2 cellular contexts compared by ENCODE assay signal in genomic region chr1:77831976-77832695, GRCh38.
TF ChIP-seq lines count a peak whose summit lies in the region.

No MANE protein-coding gene starts in this region.

TF ChIP-seq in HEK293, 187 proteins besides CTCF, POLR2A, EP300 and RAD21:
- TF ChIP-seq, protein P1, sequence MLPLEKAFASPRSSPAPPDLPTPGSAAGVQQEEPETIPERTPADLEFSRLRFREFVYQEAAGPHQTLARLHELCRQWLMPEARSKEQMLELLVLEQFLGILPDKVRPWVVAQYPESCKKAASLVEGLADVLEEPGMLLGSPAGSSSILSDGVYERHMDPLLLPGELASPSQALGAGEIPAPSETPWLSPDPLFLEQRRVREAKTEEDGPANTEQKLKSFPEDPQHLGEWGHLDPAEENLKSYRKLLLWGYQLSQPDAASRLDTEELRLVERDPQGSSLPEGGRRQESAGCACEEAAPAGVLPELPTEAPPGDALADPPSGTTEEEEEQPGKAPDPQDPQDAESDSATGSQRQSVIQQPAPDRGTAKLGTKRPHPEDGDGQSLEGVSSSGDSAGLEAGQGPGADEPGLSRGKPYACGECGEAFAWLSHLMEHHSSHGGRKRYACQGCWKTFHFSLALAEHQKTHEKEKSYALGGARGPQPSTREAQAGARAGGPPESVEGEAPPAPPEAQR (tag by site-specific recombination; IDR thresholded peaks at IDR 0.05), result no peak
- TF ChIP-seq ZNF174 (tag by site-specific recombination; IDR thresholded peaks at IDR 0.05), result no peak
- peak; percentile 77 for TF ChIP-seq SP7 (tag by site-specific recombination; IDR thresholded peaks at IDR 0.05)

TF ChIP-seq in K562, 482 proteins besides CTCF, POLR2A, EP300 and RAD21 (continued from another document):
- TF ChIP-seq CREBBP (IDR thresholded peaks at IDR 0.05; ENCODE audit: low read depth, low read length) (no peak), USF1 (CRISPR knock-in tag; IDR thresholded peaks at IDR 0.05) (no peak), NCOA2 (IDR thresholded peaks at IDR 0.05; ENCODE audit: partially characterized antibody in 2 of 2) (no peak), NR2F6 (CRISPR knock-in tag; IDR thresholded peaks at IDR 0.05) (no peak), KLF1 (tag; IDR thresholded peaks at IDR 0.05) (no peak), ZNF699 (CRISPR knock-in tag; IDR thresholded peaks at IDR 0.05; ENCODE audit: insufficient replicate concordance) (no peak), ZNF316 (IDR thresholded peaks at IDR 0.05) (no peak), ID3 (CRISPR knock-in tag; IDR thresholded peaks at IDR 0.05) (no peak), ID3 (tag; IDR thresholded peaks at IDR 0.05) (no peak), KHSRP (IDR thresholded peaks at IDR 0.05) (no peak), ZNF184 (CRISPR knock-in tag; IDR thresholded peaks at IDR 0.05) (no peak), E2F5 (CRISPR knock-in tag; IDR thresholded peaks at IDR 0.05) (no peak), ZNF277 (CRISPR knock-in tag; IDR thresholded peaks at IDR 0.05; ENCODE audit: borderline replicate concordance) (no peak), FOXP1 (CRISPR knock-in tag; IDR thresholded peaks at IDR 0.05) (no peak), RBFOX2 (IDR thresholded peaks at IDR 0.05; ENCODE audit: low read depth, low read length) (no peak)
- TF ChIP-seq, protein P2, sequence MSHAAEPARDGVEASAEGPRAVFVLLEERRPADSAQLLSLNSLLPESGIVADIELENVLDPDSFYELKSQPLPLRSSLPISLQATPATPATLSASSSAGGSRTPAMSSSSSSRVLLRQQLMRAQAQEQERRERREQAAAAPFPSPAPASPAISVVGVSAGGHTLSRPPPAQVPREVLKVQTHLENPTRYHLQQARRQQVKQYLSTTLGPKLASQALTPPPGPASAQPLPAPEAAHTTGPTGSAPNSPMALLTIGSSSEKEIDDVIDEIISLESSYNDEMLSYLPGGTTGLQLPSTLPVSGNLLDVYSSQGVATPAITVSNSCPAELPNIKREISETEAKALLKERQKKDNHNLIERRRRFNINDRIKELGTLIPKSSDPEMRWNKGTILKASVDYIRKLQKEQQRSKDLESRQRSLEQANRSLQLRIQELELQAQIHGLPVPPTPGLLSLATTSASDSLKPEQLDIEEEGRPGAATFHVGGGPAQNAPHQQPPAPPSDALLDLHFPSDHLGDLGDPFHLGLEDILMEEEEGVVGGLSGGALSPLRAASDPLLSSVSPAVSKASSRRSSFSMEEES (CRISPR knock-in tag; IDR thresholded peaks at IDR 0.05), result no peak
- TF ChIP-seq, protein P3, sequence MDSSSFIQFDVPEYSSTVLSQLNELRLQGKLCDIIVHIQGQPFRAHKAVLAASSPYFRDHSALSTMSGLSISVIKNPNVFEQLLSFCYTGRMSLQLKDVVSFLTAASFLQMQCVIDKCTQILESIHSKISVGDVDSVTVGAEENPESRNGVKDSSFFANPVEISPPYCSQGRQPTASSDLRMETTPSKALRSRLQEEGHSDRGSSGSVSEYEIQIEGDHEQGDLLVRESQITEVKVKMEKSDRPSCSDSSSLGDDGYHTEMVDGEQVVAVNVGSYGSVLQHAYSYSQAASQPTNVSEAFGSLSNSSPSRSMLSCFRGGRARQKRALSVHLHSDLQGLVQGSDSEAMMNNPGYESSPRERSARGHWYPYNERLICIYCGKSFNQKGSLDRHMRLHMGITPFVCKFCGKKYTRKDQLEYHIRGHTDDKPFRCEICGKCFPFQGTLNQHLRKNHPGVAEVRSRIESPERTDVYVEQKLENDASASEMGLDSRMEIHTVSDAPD (CRISPR knock-in tag; IDR thresholded peaks at IDR 0.05), result no peak
- TF ChIP-seq, protein P4, sequence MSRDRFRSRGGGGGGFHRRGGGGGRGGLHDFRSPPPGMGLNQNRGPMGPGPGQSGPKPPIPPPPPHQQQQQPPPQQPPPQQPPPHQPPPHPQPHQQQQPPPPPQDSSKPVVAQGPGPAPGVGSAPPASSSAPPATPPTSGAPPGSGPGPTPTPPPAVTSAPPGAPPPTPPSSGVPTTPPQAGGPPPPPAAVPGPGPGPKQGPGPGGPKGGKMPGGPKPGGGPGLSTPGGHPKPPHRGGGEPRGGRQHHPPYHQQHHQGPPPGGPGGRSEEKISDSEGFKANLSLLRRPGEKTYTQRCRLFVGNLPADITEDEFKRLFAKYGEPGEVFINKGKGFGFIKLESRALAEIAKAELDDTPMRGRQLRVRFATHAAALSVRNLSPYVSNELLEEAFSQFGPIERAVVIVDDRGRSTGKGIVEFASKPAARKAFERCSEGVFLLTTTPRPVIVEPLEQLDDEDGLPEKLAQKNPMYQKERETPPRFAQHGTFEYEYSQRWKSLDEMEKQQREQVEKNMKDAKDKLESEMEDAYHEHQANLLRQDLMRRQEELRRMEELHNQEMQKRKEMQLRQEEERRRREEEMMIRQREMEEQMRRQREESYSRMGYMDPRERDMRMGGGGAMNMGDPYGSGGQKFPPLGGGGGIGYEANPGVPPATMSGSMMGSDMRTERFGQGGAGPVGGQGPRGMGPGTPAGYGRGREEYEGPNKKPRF (IDR thresholded peaks at IDR 0.05; ENCODE audit: low read depth, low read length), result no peak
- TF ChIP-seq, protein P5, sequence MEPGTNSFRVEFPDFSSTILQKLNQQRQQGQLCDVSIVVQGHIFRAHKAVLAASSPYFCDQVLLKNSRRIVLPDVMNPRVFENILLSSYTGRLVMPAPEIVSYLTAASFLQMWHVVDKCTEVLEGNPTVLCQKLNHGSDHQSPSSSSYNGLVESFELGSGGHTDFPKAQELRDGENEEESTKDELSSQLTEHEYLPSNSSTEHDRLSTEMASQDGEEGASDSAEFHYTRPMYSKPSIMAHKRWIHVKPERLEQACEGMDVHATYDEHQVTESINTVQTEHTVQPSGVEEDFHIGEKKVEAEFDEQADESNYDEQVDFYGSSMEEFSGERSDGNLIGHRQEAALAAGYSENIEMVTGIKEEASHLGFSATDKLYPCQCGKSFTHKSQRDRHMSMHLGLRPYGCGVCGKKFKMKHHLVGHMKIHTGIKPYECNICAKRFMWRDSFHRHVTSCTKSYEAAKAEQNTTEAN (CRISPR knock-in tag; IDR thresholded peaks at IDR 0.05), result no peak
- TF ChIP-seq, protein P6, sequence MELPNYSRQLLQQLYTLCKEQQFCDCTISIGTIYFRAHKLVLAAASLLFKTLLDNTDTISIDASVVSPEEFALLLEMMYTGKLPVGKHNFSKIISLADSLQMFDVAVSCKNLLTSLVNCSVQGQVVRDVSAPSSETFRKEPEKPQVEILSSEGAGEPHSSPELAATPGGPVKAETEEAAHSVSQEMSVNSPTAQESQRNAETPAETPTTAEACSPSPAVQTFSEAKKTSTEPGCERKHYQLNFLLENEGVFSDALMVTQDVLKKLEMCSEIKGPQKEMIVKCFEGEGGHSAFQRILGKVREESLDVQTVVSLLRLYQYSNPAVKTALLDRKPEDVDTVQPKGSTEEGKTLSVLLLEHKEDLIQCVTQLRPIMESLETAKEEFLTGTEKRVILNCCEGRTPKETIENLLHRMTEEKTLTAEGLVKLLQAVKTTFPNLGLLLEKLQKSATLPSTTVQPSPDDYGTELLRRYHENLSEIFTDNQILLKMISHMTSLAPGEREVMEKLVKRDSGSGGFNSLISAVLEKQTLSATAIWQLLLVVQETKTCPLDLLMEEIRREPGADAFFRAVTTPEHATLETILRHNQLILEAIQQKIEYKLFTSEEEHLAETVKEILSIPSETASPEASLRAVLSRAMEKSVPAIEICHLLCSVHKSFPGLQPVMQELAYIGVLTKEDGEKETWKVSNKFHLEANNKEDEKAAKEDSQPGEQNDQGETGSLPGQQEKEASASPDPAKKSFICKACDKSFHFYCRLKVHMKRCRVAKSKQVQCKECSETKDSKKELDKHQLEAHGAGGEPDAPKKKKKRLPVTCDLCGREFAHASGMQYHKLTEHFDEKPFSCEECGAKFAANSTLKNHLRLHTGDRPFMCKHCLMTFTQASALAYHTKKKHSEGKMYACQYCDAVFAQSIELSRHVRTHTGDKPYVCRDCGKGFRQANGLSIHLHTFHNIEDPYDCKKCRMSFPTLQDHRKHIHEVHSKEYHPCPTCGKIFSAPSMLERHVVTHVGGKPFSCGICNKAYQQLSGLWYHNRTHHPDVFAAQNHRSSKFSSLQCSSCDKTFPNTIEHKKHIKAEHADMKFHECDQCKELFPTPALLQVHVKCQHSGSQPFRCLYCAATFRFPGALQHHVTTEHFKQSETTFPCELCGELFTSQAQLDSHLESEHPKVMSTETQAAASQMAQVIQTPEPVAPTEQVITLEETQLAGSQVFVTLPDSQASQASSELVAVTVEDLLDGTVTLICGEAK (IDR thresholded peaks at IDR 0.05), result no peak
- TF ChIP-seq, protein P6 (CRISPR knock-in tag; IDR thresholded peaks at IDR 0.05), result no peak
